22 cellular contexts compared by ENCODE assay signal in genomic region chr2:190376591-190377245, GRCh38. TPM values are rescaled to one million over a fixed set of nuclear protein-coding genes. Genes with fewer than 3 reads are reported as not detected.
DNase-seq lines count a peak whose midpoint lies in the region; ATAC-seq and TF ChIP-seq lines count a peak whose summit lies in the region.
"Had no signal": no experiment of that assay in that cellular context is flagged by ENCODE, and none has a peak within 500 bp of the region (broad histone marks: within the 10 kb centered on the region; RNA-seq: fewer than 3 reads in every experiment).

No MANE protein-coding gene starts in this region.

- DNase-seq in DMS79 treated with DMSO at 0.1 percent for 48 hours (lab: John Stamatoyannopoulos, UW) (peak; percentile 43), NCI-H146 treated with DMSO at 0.1 percent for 48 hours (lab: John Stamatoyannopoulos, UW; ENCODE audit: unreplicated experiment) (peak; percentile 70), PC-3 (peak; percentile 40), left lobe of liver (ENCODE audit: low spot score) (no peak), A673 (ENCODE audit: low spot score) (no peak), cortex of kidney (lab: John Stamatoyannopoulos, UW) (no peak), NCI-H446 (lab: John Stamatoyannopoulos, UW) (no peak)
- DNase-seq: Caco-2; CD8-positive, alpha-beta T cell; GF-D8; Karpas-422; NCI-H1092 treated with DMSO at 0.1 percent for 48 hours; NCI-H1694; NCI-H2029 treated with DMSO at 0.1 percent for 48 hours; NCI-H524 treated with DMSO at 0.1 percent for 48 hours; NCI-H82; Peyer's patch; SHP77 treated with DMSO at 0.1 percent for 48 hours had no signal

- H3K27ac ChIP-seq in PC-3 (ENCODE audit: low read length) = no peak overlapping the region
- H3K27ac ChIP-seq in A673 (ENCODE audit: low read depth, low read length, poor library complexity, severe bottlenecking) = no peak overlapping the region
- H3K27ac ChIP-seq: C4-2B, HL-60, Peyer's patch, SK-N-MC had no signal

- H3K36me3 ChIP-seq in PC-3 (ENCODE audit: low read depth, low read length) (no peaks in the 10 kb centered on the region), A673 (ENCODE audit: insufficient read depth, low read length, poor library complexity, severe bottlenecking) (no peaks in the 10 kb centered on the region)
- H3K36me3 ChIP-seq: Peyer's patch had no signal

- BruUV-seq in PC-3 (replicated peaks; lab: Mats Ljungman, UMichigan) = no TSS peak
- BruUV-seq in A673 (replicated peaks; lab: Mats Ljungman, UMichigan) = no TSS peak

- no peaks in the 10 kb centered on the region for H3K79me2 ChIP-seq in PC-3 (ENCODE audit: low read length)

- no peaks in the 10 kb centered on the region for H3K9me2 ChIP-seq in PC-3 (replicated peaks; ENCODE audit: low read length)

- no peaks in the 10 kb centered on the region for H3F3A ChIP-seq in PC-3 (ENCODE audit: low read length, unreplicated experiment)

- ATAC-seq in PC-3 (no peak; the same call in 1 of the 2 replicates), left lobe of liver (peak; percentile 58), GM21619 (IDR thresholded peaks at IDR 0.05; ENCODE audit: unreplicated experiment) (no peak)
- ATAC-seq: CD8-positive, alpha-beta T cell had no signal

- POLR2A ChIA-PET in PC-3 (lab: Charles Lee; ENCODE audit: unreplicated experiment) (no interaction called here), A673 (lab: Charles Lee; ENCODE audit: low non-redundant PET) (no interaction called here)

- intact Hi-C loops in PC-3 (cut with micrococcal nuclease) = no loop called here
- intact Hi-C loops in A673 (cut with micrococcal nuclease; ENCODE audit: unreplicated experiment) = loop anchor here (10.0 kb wide), 1 partner anchor 428 kb away; no protein-coding TSS in a partner anchor

- H2AFZ ChIP-seq in PC-3 (ENCODE audit: low read length) = no peak overlapping the region

- H3K27me3 ChIP-seq in PC-3 (ENCODE audit: low read length) (no peaks in the 10 kb centered on the region), A673 (replicated peaks; ENCODE audit: insufficient read depth, low read depth, low read length, poor library complexity) (no peaks in the 10 kb centered on the region)
- H3K27me3 ChIP-seq: Peyer's patch had no signal

- CTCF ChIA-PET in PC-3 (lab: Charles Lee) (interaction anchor here (0.5 kb wide), 1 partner anchor 68 kb away, joined by 5 read pairs; no protein-coding TSS in a partner anchor), A673 (lab: Charles Lee) (no interaction called here)

- no peaks in the 10 kb centered on the region for H4K20me1 ChIP-seq in PC-3 (ENCODE audit: low read length)

- peaks cover 16% of the 10 kb centered on the region for H3K4me1 ChIP-seq in PC-3 (ENCODE audit: insufficient read depth, low read length)
- H3K4me1 ChIP-seq in A673 (ENCODE audit: insufficient read depth, low read length, poor library complexity, severe bottlenecking) = no peaks in the 10 kb centered on the region
- H3K4me1 ChIP-seq: Peyer's patch had no signal

- H3K4me2 ChIP-seq in PC-3 (ENCODE audit: low read length) = no peak overlapping the region

- no peak for TF ChIP-seq CTCF in PC-3 (conservative IDR thresholded peaks at IDR 0.05; ENCODE audit: low read depth, low read length)
- no peak for TF ChIP-seq CTCF in A673 (conservative IDR thresholded peaks at IDR 0.05; ENCODE audit: low read depth, low read length)

- H3K9me3 ChIP-seq in PC-3 (ENCODE audit: low read length) (no peaks in the 10 kb centered on the region), A673 (ENCODE audit: low read depth, low read length, poor library complexity, severe bottlenecking) (no peaks in the 10 kb centered on the region)
- H3K9me3 ChIP-seq: Caco-2, Peyer's patch had no signal

- H3K4me3 ChIP-seq in PC-3 (ENCODE audit: low read length) = no peak overlapping the region
- no peak overlapping the region for H3K4me3 ChIP-seq in A673 (ENCODE audit: low read depth, low read length, poor library complexity, severe bottlenecking)
- H3K4me3 ChIP-seq: Peyer's patch, SK-N-MC had no signal

- no peak overlapping the region for H3K9ac ChIP-seq in PC-3 (ENCODE audit: low read length)

RNA-seq across cellular contexts. Expression of gene MFSD6, which starts 31.4 kb away (rescaled TPM):
- total RNA-seq in PC-3 (2014; rRNA removed) = 20.9 and 23.0 TPM in 2 replicates
- total RNA-seq in left lobe of liver = 1.9 TPM
- total RNA-seq in A673 (2021) = 5.7 and 8.4 TPM in 2 replicates

RNA-seq across cellular contexts. Expression of gene INPP1, which starts 33.3 kb away (rescaled TPM):
- total RNA-seq in PC-3 (2014; rRNA removed) (4.0 and 5.6 TPM in 2 replicates), left lobe of liver (12.4 TPM), A673 (2021) (3.2 and 3.9 TPM in 2 replicates)

RNA-seq across cellular contexts. Expression of gene HIBCH, which starts 57.1 kb away (rescaled TPM):
- total RNA-seq in PC-3 (2014; rRNA removed) (8.1 and 12.0 TPM in 2 replicates), left lobe of liver (80.7 TPM), A673 (2021) (43.3 and 45.7 TPM in 2 replicates)

Comparison
In these comparisons a context has a peak if more than half of its experiments do, and no peak if none do; other contexts are left out.
1. DNase-seq: peak in DMS79 treated with DMSO at 0.1 percent for 48 hours (single experiment), NCI-H146 treated with DMSO at 0.1 percent for 48 hours (single experiment) and PC-3 (single experiment); none in left lobe of liver (single experiment), A673 (single experiment), cortex of kidney (single experiment) and NCI-H446 (0 of 2).